ENCODE assay signal across 1 cellular context in genomic region chr1:172990598-172991215, GRCh38.
TF ChIP-seq lines count a peak whose summit lies in the region.

No MANE protein-coding gene starts in this region.

TF ChIP-seq in SK-N-SH, 30 proteins besides CTCF, POLR2A, EP300 and RAD21 (continued from another document):
- TF ChIP-seq YY1 (IDR thresholded peaks at IDR 0.05; ENCODE audit: low read depth) (no peak), MAX (IDR thresholded peaks at IDR 0.05; ENCODE audit: low read depth) (no peak), FOSL2 (IDR thresholded peaks at IDR 0.05; ENCODE audit: borderline replicate concordance, low read depth) (peak; percentile 71; the same call in 1 of the 2 replicates), ELF1 (IDR thresholded peaks at IDR 0.05) (no peak), RXRA (IDR thresholded peaks at IDR 0.05; ENCODE audit: borderline replicate concordance, low read depth) (peak; percentile 82), REST (IDR thresholded peaks at IDR 0.05; ENCODE audit: low read depth, low read length) (no peak), GATA2 (CRISPR knock-in tag; IDR thresholded peaks at IDR 0.05) (no peak), JUND (IDR thresholded peaks at IDR 0.05) (peak; percentile 70), USF2 (IDR thresholded peaks at IDR 0.05; ENCODE audit: borderline replicate concordance, low read depth, low read length) (no peak), USF1 (IDR thresholded peaks at IDR 0.05; ENCODE audit: borderline replicate concordance, low read depth) (no peak), TAF1 (IDR thresholded peaks at IDR 0.05; ENCODE audit: borderline replicate concordance, low read depth, low read length) (no peak), TCF12 (IDR thresholded peaks at IDR 0.05) (peak; percentile 78), RCOR1 (IDR thresholded peaks at IDR 0.05; ENCODE audit: low read length) (no peak), NFIC (IDR thresholded peaks at IDR 0.05; ENCODE audit: borderline replicate concordance) (peak; percentile 58; the same call in 1 of the 2 replicates), GABPA (IDR thresholded peaks at IDR 0.05; ENCODE audit: low read depth) (no peak), RFX5 (IDR thresholded peaks at IDR 0.05; ENCODE audit: low read length) (no peak), FOXM1 (IDR thresholded peaks at IDR 0.05; ENCODE audit: low read depth) (no peak), POLR2AphosphoS5 (IDR thresholded peaks at IDR 0.05; ENCODE audit: low read depth, low read length) (no peak; the same call in 1 of the 2 replicates), EZH2phosphoT487 (IDR thresholded peaks at IDR 0.05; ENCODE audit: borderline replicate concordance, low read depth) (no peak), MXI1 (IDR thresholded peaks at IDR 0.05; ENCODE audit: low read depth, low read length) (no peak)
TF ChIP-seq in SK-N-SH: peak in this region for 9.
